11 cellular contexts compared by ENCODE assay signal in genomic region chr11:15843309-15843857, GRCh38.
DNase-seq lines count a peak whose midpoint lies in the region; ATAC-seq and TF ChIP-seq lines count a peak whose summit lies in the region.
"Had no signal": no experiment of that assay in that cellular context is flagged by ENCODE, and none has a peak within 500 bp of the region (broad histone marks: within the 10 kb centered on the region; RNA-seq: fewer than 3 reads in every experiment).

No MANE protein-coding gene starts in this region.

- CTCF ChIA-PET in mammary epithelial cell (lab: Charles Lee; ENCODE audit: low non-redundant PET): no interaction called here

- H3K27me3 ChIP-seq in mammary epithelial cell (ENCODE audit: insufficient read depth, low read length) (no peaks in the 10 kb centered on the region), mesendoderm (ENCODE audit: insufficient read depth, low read length, poor library complexity) (no peaks in the 10 kb centered on the region)

- dilution Hi-C loops in mammary epithelial cell (cut with HindIII; ENCODE audit: low sequenced_read_pairs): no loop called here

- DNase-seq in Ammon's horn (ENCODE audit: low spot score) (peak; percentile 78), NCI-H2029 (lab: John Stamatoyannopoulos, UW) (peak; percentile 51), mammary epithelial cell (peak; percentile 38), mesendoderm (no peak)
- DNase-seq in activated CD8-positive, alpha-beta memory T cell treated with anti-CD3 and anti-CD28 coated beads, Interleukin-2, amount 50 U/mL, for 48 hours: no peak
- DNase-seq in stimulated activated CD4-positive, alpha-beta T cell treated with anti-CD3 and anti-CD28 coated beads, Interleukin-4, amount 100 ng/mL, for 24 hours: no peak
- DNase-seq in stimulated activated CD4-positive, alpha-beta T cell treated with anti-CD3 and anti-CD28 coated beads, Interleukin-1b, Interleukin-23, amount 100 ng/mL, for 48 hours: no peak
- DNase-seq: central memory CD4-positive, alpha-beta T cell; NCI-H187 treated with DMSO at 0.1 percent for 48 hours; T-cell had no signal

- no peak overlapping the region for H4K5ac ChIP-seq in mesendoderm (ENCODE audit: low read length)

- H4K20me1 ChIP-seq in mammary epithelial cell (ENCODE audit: insufficient read depth, low read length): no peaks in the 10 kb centered on the region

- 5% methylated on average over 7 of the region's 10 CpGs for WGBS in mammary epithelial cell (ENCODE audit: low coverage, missing lambda C conversion rate)
- no CpG with 5 or more reads among the region's 10 CpGs for WGBS in mesendoderm (ENCODE audit: extremely low coverage, insufficient coverage, low lambda C conversion rate)

- no peak overlapping the region for H2BK5ac ChIP-seq in mesendoderm (ENCODE audit: low read length)

- H3K23ac ChIP-seq in mesendoderm (ENCODE audit: low read length): no peak overlapping the region

- H3K4me1 ChIP-seq in mammary epithelial cell (ENCODE audit: insufficient read depth, low read length) (peaks cover 6% of the 10 kb centered on the region), mesendoderm (ENCODE audit: control insufficient read depth, low read depth, low read length) (peaks cover 2% of the 10 kb centered on the region)

- no peaks in the 10 kb centered on the region for H3K36me3 ChIP-seq in mammary epithelial cell (ENCODE audit: insufficient read depth, low read length)
- no peaks in the 10 kb centered on the region for H3K36me3 ChIP-seq in mesendoderm (ENCODE audit: control insufficient read depth, insufficient read depth, low read length)

- ATAC-seq in GM19035 (IDR thresholded peaks at IDR 0.05; ENCODE audit: unreplicated experiment): no peak
- ATAC-seq: T-cell had no signal

- no peaks in the 10 kb centered on the region for H3K79me2 ChIP-seq in mammary epithelial cell (ENCODE audit: insufficient read depth, low read length)
- no peaks in the 10 kb centered on the region for H3K79me2 ChIP-seq in mesendoderm (ENCODE audit: control insufficient read depth, insufficient read depth, low read length)

- in situ Hi-C loops in mammary epithelial cell (cut with MboI; ENCODE audit: low sequenced_read_pairs in 2 of 2): loop anchor here in 1 of 2 donors (25.0 kb wide), 1 partner anchor 769 kb away; no protein-coding TSS in a partner anchor

- intact Hi-C loops in mammary epithelial cell (cut with micrococcal nuclease): no loop called here

- H3K27ac ChIP-seq in mammary epithelial cell (ENCODE audit: insufficient read depth, low read depth, low read length): no peak overlapping the region
- H3K27ac ChIP-seq in mesendoderm (ENCODE audit: low read depth, low read length): no peak overlapping the region

- H4K8ac ChIP-seq in mesendoderm (ENCODE audit: low read depth, low read length): no peak overlapping the region

- H3K56ac ChIP-seq in mesendoderm (ENCODE audit: low read length): no peak overlapping the region

- no peak overlapping the region for H2BK15ac ChIP-seq in mesendoderm (replicated peaks; ENCODE audit: low read depth)

- no peak overlapping the region for H2AK5ac ChIP-seq in mesendoderm (ENCODE audit: low read length)

- H3K9ac ChIP-seq in mammary epithelial cell (ENCODE audit: insufficient read depth, low read length): no peak overlapping the region
- no peak overlapping the region for H3K9ac ChIP-seq in mesendoderm (ENCODE audit: low read length)

- no peak overlapping the region for H3K4me3 ChIP-seq in mammary epithelial cell (replicated peaks in 1 of 3; ENCODE audit: insufficient read depth in 1 of 3, low read depth in 2 of 3, low read length in 3 of 3)
- H3K4me3 ChIP-seq in mesendoderm (ENCODE audit: low read length): no peak overlapping the region

- H3K4ac ChIP-seq in mesendoderm (ENCODE audit: low read depth, low read length): peak overlapping the region; percentile 16

- no peaks in the 10 kb centered on the region for H3K9me3 ChIP-seq in mammary epithelial cell (replicated peaks; ENCODE audit: insufficient read depth, low read length)

- no peaks in the 10 kb centered on the region for H3K79me1 ChIP-seq in mesendoderm (ENCODE audit: low read length)

- TF ChIP-seq CTCF in mammary epithelial cell (conservative IDR thresholded peaks at IDR 0.05 in 1 of 2, IDR thresholded peaks at IDR 0.05 in 1 of 2; ENCODE audit: extremely low read depth in 1 of 2, insufficient read depth in 1 of 2, low read depth in 1 of 2, low read length in 2 of 2): no peak

- no peak overlapping the region for H3K4me2 ChIP-seq in mammary epithelial cell (ENCODE audit: insufficient read depth, low read depth, low read length)
- H3K4me2 ChIP-seq in mesendoderm (ENCODE audit: low read length): no peak overlapping the region

- H2AFZ ChIP-seq in mammary epithelial cell (ENCODE audit: low read depth, low read length): peak overlapping the region; percentile 80

- peak overlapping the region; percentile 84 for H3K18ac ChIP-seq in mesendoderm (ENCODE audit: low read length)

- no peak overlapping the region for H2BK120ac ChIP-seq in mesendoderm (ENCODE audit: low read depth, low read length)

- BruUV-seq in mammary epithelial cell (replicated peaks; lab: Mats Ljungman, UMichigan): no TSS peak

Comparison
In these comparisons a context has a peak if more than half of its experiments do, and no peak if none do; other contexts are left out.
1. DNase-seq: peak in Ammon's horn (single experiment), NCI-H2029 (single experiment) and mammary epithelial cell (single experiment); none in mesendoderm (single experiment), activated CD8-positive, alpha-beta memory T cell treated with anti-CD3 and anti-CD28 coated beads, Interleukin-2, amount 50 U/mL, for 48 hours (single experiment), stimulated activated CD4-positive, alpha-beta T cell treated with anti-CD3 and anti-CD28 coated beads, Interleukin-4, amount 100 ng/mL, for 24 hours (single experiment) and stimulated activated CD4-positive, alpha-beta T cell treated with anti-CD3 and anti-CD28 coated beads, Interleukin-1b, Interleukin-23, amount 100 ng/mL, for 48 hours (single experiment).